Comparison of ENCODE assay signal across 13 cellular contexts in genomic region chr14:38042356-38042755, GRCh38.
DNase-seq lines count a peak whose midpoint lies in the region; ATAC-seq, FAIRE-seq and TF ChIP-seq lines count a peak whose summit lies in the region.
"Had no signal": no experiment of that assay in that cellular context is flagged by ENCODE, and none has a peak within 500 bp of the region (broad histone marks: within the 10 kb centered on the region; RNA-seq: fewer than 3 reads in every experiment).

No MANE protein-coding gene starts in this region.

- no peaks in the 10 kb centered on the region for H3K79me2 ChIP-seq in endothelial cell of umbilical vein (ENCODE audit: control insufficient read depth, insufficient read depth, low read length)

- DNase-seq in AG10803 (ENCODE audit: low read depth) (peak; percentile 79), M059J (ENCODE audit: low read depth) (peak; percentile 75), endothelial cell of umbilical vein (ENCODE audit: low read depth, low spot score) (peak; percentile 85), myocyte (ENCODE audit: low read depth) (peak; percentile 54), immature natural killer cell (no peak), germinal center (ENCODE audit: low spot score) (no peak)
- no peak for DNase-seq in stimulated activated CD4-positive, alpha-beta T cell treated with anti-CD3 and anti-CD28 coated beads, Interleukin-4, amount 100 ng/mL, for 24 hours
- DNase-seq: lower lobe of right lung, NCI-H187, right cardiac atrium, T-helper 1 cell had no signal

- ATAC-seq in HG03196 (IDR thresholded peaks at IDR 0.05; ENCODE audit: unreplicated experiment): no peak

- TF ChIP-seq CTCF in AG10803 (conservative IDR thresholded peaks at IDR 0.05; ENCODE audit: low read length): no peak
- TF ChIP-seq CTCF in endothelial cell of umbilical vein (IDR thresholded peaks at IDR 0.05; ENCODE audit: extremely low read depth in 1 of 2, insufficient read depth in 1 of 2, low read depth in 1 of 2, low read length in 2 of 2): no peak

- no peaks in the 10 kb centered on the region for H3K36me3 Mint-ChIP-seq in immature natural killer cell

- intact Hi-C loops in endothelial cell of umbilical vein (cut with micrococcal nuclease): no loop called here

- peak overlapping the region; percentile 2 for H2AFZ ChIP-seq in endothelial cell of umbilical vein (ENCODE audit: low read depth, low read length)

- dilution Hi-C loops in endothelial cell of umbilical vein (cut with MboI; ENCODE audit: extremely low pct_ligation_motif_present, low sequenced_read_pairs): no loop called here

- CTCF ChIA-PET in endothelial cell of umbilical vein (lab: Charles Lee): no interaction called here

- FAIRE-seq in endothelial cell of umbilical vein (lab: Jason Lieb, UNC): peak; percentile 77

- no peak overlapping the region for H3K27ac Mint-ChIP-seq in immature natural killer cell

- no peaks in the 10 kb centered on the region for H3K4me1 Mint-ChIP-seq in immature natural killer cell

- no peak overlapping the region for H3K4me3 Mint-ChIP-seq in immature natural killer cell

- H3K27ac ChIP-seq in endothelial cell of umbilical vein (ENCODE audit: insufficient read depth, low read depth, low read length): no peak overlapping the region
- H3K27ac ChIP-seq: C4-2B, lower lobe of right lung had no signal

- no peaks in the 10 kb centered on the region for H3K9me3 ChIP-seq in endothelial cell of umbilical vein (replicated peaks; ENCODE audit: control insufficient read depth, insufficient read depth, low read length)
- H3K9me3 ChIP-seq: lower lobe of right lung had no signal

- no peaks in the 10 kb centered on the region for H3K36me3 ChIP-seq in endothelial cell of umbilical vein (ENCODE audit: control insufficient read depth in 2 of 2, extremely low read depth in 1 of 2, insufficient read depth in 2 of 2, low read length in 2 of 2)
- H3K36me3 ChIP-seq: lower lobe of right lung had no signal

- no peaks in the 10 kb centered on the region for H3K9me3 Mint-ChIP-seq in immature natural killer cell

- H3K4me3 ChIP-seq in AG10803 (ENCODE audit: low read length) (no peak overlapping the region), endothelial cell of umbilical vein (replicated peaks in 1 of 3; ENCODE audit: insufficient read depth in 1 of 3, low read depth in 1 of 3, low read length in 3 of 3) (no peak overlapping the region)
- H3K4me3 ChIP-seq: lower lobe of right lung had no signal

- no peak overlapping the region for H3K9ac ChIP-seq in endothelial cell of umbilical vein (replicated peaks; ENCODE audit: extremely low read depth, insufficient read depth, low read length)

- POLR2A ChIA-PET in endothelial cell of umbilical vein (lab: Charles Lee): no interaction called here

- no peak for TF ChIP-seq POLR2A in endothelial cell of umbilical vein (IDR thresholded peaks at IDR 0.05; ENCODE audit: low read depth, low read length)

- peaks cover 0 to 2% (median 0%) of the 10 kb centered on the region in 3 donors for H3K27me3 Mint-ChIP-seq in immature natural killer cell (ENCODE audit: low read depth in 3 of 3)

- no TSS peak for BruUV-seq in endothelial cell of umbilical vein (replicated peaks; lab: Mats Ljungman, UMichigan)

- peaks cover 8% of the 10 kb centered on the region for H3K4me1 ChIP-seq in endothelial cell of umbilical vein (ENCODE audit: control insufficient read depth, extremely low read depth, insufficient read depth, low read length)
- H3K4me1 ChIP-seq: lower lobe of right lung had no signal

- no peaks in the 10 kb centered on the region for H3K27me3 ChIP-seq in endothelial cell of umbilical vein (ENCODE audit: control insufficient read depth in 2 of 2, insufficient read depth in 2 of 2, low read length in 2 of 2)

- peak overlapping the region; percentile 52 for H3K4me2 ChIP-seq in endothelial cell of umbilical vein (ENCODE audit: insufficient read depth, low read length)

- H4K20me1 ChIP-seq in endothelial cell of umbilical vein (replicated peaks; ENCODE audit: control insufficient read depth, extremely low read depth, insufficient read depth, low read length): no peaks in the 10 kb centered on the region

- no peaks in the 10 kb centered on the region for H3K9me1 ChIP-seq in endothelial cell of umbilical vein (replicated peaks; ENCODE audit: control insufficient read depth, extremely low read depth, insufficient read depth, low read length)

TF ChIP-seq in endothelial cell of umbilical vein, 7 proteins besides CTCF, POLR2A, EP300 and RAD21:
- TF ChIP-seq JUN (IDR thresholded peaks at IDR 0.05; ENCODE audit: borderline replicate concordance, insufficient read depth, insufficient read length, low read depth) (peak; percentile 36), MYC (IDR thresholded peaks at IDR 0.05; ENCODE audit: low read depth, low read length) (no peak), EZH2 (IDR thresholded peaks at IDR 0.05; ENCODE audit: borderline replicate concordance, low read depth, low read length, severe bottlenecking) (no peak), POLR2AphosphoS5 (IDR thresholded peaks at IDR 0.05; ENCODE audit: insufficient read depth, low read depth, low read length) (no peak)

Comparison
In these comparisons a context has a peak if more than half of its experiments do, and no peak if none do; other contexts are left out.
1. DNase-seq: peak in AG10803 (single experiment), M059J (single experiment), endothelial cell of umbilical vein (single experiment) and myocyte (single experiment); none in immature natural killer cell (0 of 3), germinal center (single experiment) and stimulated activated CD4-positive, alpha-beta T cell treated with anti-CD3 and anti-CD28 coated beads, Interleukin-4, amount 100 ng/mL, for 24 hours (single experiment).